ENCODE assay signal across 9 cellular contexts in genomic region chr3:64687381-64687780, GRCh38. TPM values are rescaled to one million over a fixed set of nuclear protein-coding genes. Genes with fewer than 3 reads are reported as not detected.
DNase-seq lines count a peak whose midpoint lies in the region; ATAC-seq and TF ChIP-seq lines count a peak whose summit lies in the region.
"Had no signal": no experiment of that assay in that cellular context is flagged by ENCODE, and none has a peak within 500 bp of the region (broad histone marks: within the 10 kb centered on the region; RNA-seq: fewer than 3 reads in every experiment).

No MANE protein-coding gene starts in this region.

- peak overlapping the region; percentile 91 for H3K9ac ChIP-seq in adipocyte (ENCODE audit: low read length)

- H3K9me3 Mint-ChIP-seq in osteocyte (ENCODE audit: unreplicated experiment): no peaks in the 10 kb centered on the region
- H3K9me3 Mint-ChIP-seq: activated B cell treated with CpG ODN at 0.5 μM for 24 hours had no signal

- ATAC-seq in left ventricle myocardium superior: peak; percentile 17
- ATAC-seq in GM21360 (IDR thresholded peaks at IDR 0.05; ENCODE audit: unreplicated experiment): no peak

- DNase-seq in AG04449 (ENCODE audit: low read depth, low spot score) (no peak), adipocyte (ENCODE audit: low read depth) (no peak), left ventricle myocardium superior (no peak), osteocyte (ENCODE audit: extremely low spot score, unreplicated experiment) (no peak), NCI-H524 treated with DMSO at 0.1 percent for 48 hours (lab: John Stamatoyannopoulos, UW) (no peak), ureter (ENCODE audit: low spot score) (no peak)
- no peak for DNase-seq in activated T-cell treated with anti-CD3 and anti-CD28 coated beads, Interleukin-2, amount 50 U/mL, for 48 hours
- DNase-seq: activated B cell treated with CpG ODN at 0.5 μM for 24 hours had no signal

- peaks cover 24% of the 10 kb centered on the region for H3K4me1 Mint-ChIP-seq in osteocyte (ENCODE audit: unreplicated experiment)

- TF ChIP-seq CTCF in AG04449 (IDR thresholded peaks at IDR 0.05; ENCODE audit: insufficient read depth, low read length, missing control alignments) (no peak), osteocyte (IDR thresholded peaks at IDR 0.05) (no peak)

- H3K4me3 Mint-ChIP-seq in osteocyte (ENCODE audit: unreplicated experiment): peak overlapping the region; percentile 90
- H3K4me3 Mint-ChIP-seq: activated B cell treated with CpG ODN at 0.5 μM for 24 hours had no signal

- H3K36me3 ChIP-seq in adipocyte (ENCODE audit: control insufficient read depth, insufficient read depth, low read length, severe bottlenecking): no peaks in the 10 kb centered on the region

- H3K9me3 ChIP-seq in adipocyte (ENCODE audit: control insufficient read depth, low read length): no peaks in the 10 kb centered on the region

- H3K27me3 ChIP-seq in adipocyte (replicated peaks; ENCODE audit: control insufficient read depth, insufficient read depth, low read length): no peaks in the 10 kb centered on the region

- CTCF ChIA-PET in AG04449 (lab: Yijun Ruan, JAX): no interaction called here

- no peaks in the 10 kb centered on the region for H3K36me3 Mint-ChIP-seq in osteocyte (ENCODE audit: unreplicated experiment)

- no peak overlapping the region for H3K27ac Mint-ChIP-seq in osteocyte (ENCODE audit: unreplicated experiment)
- H3K27ac Mint-ChIP-seq: activated B cell treated with CpG ODN at 0.5 μM for 24 hours had no signal

- intact Hi-C loops in left ventricle myocardium superior (cut with micrococcal nuclease): no loop called here

- H3K4me1 ChIP-seq in adipocyte (ENCODE audit: control insufficient read depth, insufficient read depth, low read length): peaks cover 16% of the 10 kb centered on the region

- H3K4me3 ChIP-seq in AG04449 (ENCODE audit: low read depth, low read length): peak overlapping the region; percentile 65
- H3K4me3 ChIP-seq in adipocyte (ENCODE audit: low read length): peak overlapping the region; percentile 88

- POLR2A ChIA-PET in AG04449 (lab: Yijun Ruan, JAX): no interaction called here

- peaks cover 43% of the 10 kb centered on the region for H3K27me3 Mint-ChIP-seq in osteocyte (ENCODE audit: unreplicated experiment)

RNA-seq across cellular contexts. Expression of gene ADAMTS9, which starts 0.4 kb away (rescaled TPM):
- 15.1 TPM for total RNA-seq in left ventricle myocardium superior
- 0.94 and 1.5 TPM in 2 replicates for total RNA-seq in osteocyte
- 153 TPM for total RNA-seq in ureter
- total RNA-seq: activated B cell treated with CpG ODN at 0.5 μM for 24 hours had no signal
